14 cellular contexts compared by ENCODE assay signal in the genomic region with DNA sequence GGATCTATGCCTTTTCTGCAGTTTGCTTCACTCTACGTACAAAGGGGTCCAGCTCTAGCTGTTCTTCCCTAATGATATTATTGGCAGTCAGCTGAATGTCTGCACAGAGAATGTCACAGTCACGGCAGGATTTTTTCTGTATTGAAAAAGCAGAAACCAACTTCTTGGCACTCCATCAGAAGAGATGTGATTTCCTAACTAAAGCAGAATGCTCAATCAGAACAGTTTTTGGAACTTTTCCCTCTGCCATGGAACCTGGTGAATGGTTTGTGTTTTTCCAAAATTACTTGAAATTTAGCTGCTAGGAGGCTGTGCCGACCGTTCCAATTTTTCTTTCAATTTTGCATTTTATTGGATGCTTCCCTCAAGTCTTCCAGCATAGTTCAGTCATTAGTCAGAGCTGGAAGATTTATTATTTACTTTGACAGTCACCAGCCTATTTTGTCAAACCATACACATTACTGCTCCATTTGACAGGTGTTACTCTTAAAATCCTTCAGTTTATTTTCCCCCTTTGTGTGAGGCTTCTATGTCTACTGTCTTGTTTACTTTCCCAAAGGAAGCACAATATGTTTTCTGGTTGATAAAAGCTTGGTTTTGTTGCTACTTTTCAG.
DNase-seq lines count a peak whose midpoint lies in the region; ATAC-seq lines count a peak whose summit lies in the region.
"Had no signal": no experiment of that assay in that cellular context is flagged by ENCODE, and none has a peak within 500 bp of the region (broad histone marks: within the 10 kb centered on the region; RNA-seq: fewer than 3 reads in every experiment).

No MANE protein-coding gene starts in this region.

- no peak for ATAC-seq in GM19324 (IDR thresholded peaks at IDR 0.05; ENCODE audit: low FRiP score, unreplicated experiment)
- ATAC-seq: activated CD8-positive, alpha-beta memory T cell treated with anti-CD3 and anti-CD28 coated beads, Interleukin-2, amount 10 ng/mL, durations not matched to agents 7 days and 5 days; WTC11 had no signal

- DNase-seq in DMS53 (lab: John Stamatoyannopoulos, UW) (peak; percentile 21), NCI-H446 treated with DMSO at 0.1 percent for 48 hours (lab: John Stamatoyannopoulos, UW) (peak; percentile 39), cerebellar cortex (ENCODE audit: low spot score) (peak; percentile 34), myocyte (ENCODE audit: low read depth) (peak; percentile 39), NCI-H1930 (lab: John Stamatoyannopoulos, UW) (no peak), T-helper 1 cell (no peak), AG08395 (ENCODE audit: low spot score) (no peak)
- DNase-seq: activated CD8-positive, alpha-beta memory T cell treated with anti-CD3 and anti-CD28 coated beads, Interleukin-2, amount 10 ng/mL, durations not matched to agents 7 days and 5 days; activated naive CD4-positive, alpha-beta T cell; CD4-positive, alpha-beta memory T cell; GDM1; islet precursor cell had no signal

Comparison
In these comparisons a context has a peak if more than half of its experiments do, and no peak if none do; other contexts are left out.
1. DNase-seq: peak in DMS53 (single experiment), NCI-H446 treated with DMSO at 0.1 percent for 48 hours (single experiment), cerebellar cortex (single experiment) and myocyte (single experiment); none in NCI-H1930 (0 of 2), T-helper 1 cell (0 of 5) and AG08395 (single experiment).